ENCODE assay signal across 8 cellular contexts in the genomic region with DNA sequence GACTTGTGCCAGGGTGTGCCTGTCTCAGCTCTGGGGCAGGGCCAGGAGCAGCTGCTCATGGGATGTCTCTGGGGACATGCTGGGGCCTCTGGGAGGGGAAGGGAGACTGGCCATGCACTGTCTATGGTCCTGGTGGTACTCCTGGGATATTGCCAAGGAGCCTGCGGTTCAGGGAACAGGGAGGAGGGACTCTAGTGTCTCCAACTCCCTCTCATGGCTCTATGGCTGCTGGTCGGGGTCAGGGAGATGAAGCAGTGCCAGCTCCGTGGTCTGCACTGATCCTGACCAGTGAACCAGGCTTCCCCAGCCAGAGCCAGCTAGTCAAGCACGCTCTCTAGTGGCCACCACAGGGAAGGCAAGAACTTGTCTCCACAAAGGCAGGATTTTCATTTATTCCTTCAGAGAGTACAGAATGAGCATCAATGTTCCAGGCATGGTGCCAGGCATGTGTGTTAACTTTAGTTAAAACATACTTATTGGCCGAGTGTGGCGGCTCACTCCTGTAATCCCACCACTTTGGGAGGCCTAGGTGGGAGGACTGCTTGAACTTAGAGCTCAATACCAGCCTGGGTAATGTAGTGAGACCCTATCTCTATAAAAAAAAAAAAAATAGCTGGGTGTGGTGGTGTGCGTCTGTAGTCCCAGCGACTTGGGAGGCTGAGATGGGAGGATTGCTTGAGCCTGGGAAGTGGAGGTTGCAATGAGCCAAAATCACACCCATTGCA. TPM values are rescaled to one million over a fixed set of nuclear protein-coding genes. Genes with fewer than 3 reads are reported as not detected.
DNase-seq lines count a peak whose midpoint lies in the region; ATAC-seq and TF ChIP-seq lines count a peak whose summit lies in the region.

No MANE protein-coding gene starts in this region.

- H3K27me3 ChIP-seq in BLaER1 = no peaks in the 10 kb centered on the region

- H3K9me3 ChIP-seq in BLaER1 (no peaks in the 10 kb centered on the region), HEK293 (ENCODE audit: control insufficient read depth, insufficient read depth, low read depth, low read length) (no peaks in the 10 kb centered on the region)

- H3K4me1 ChIP-seq in BLaER1 (peaks cover 30% of the 10 kb centered on the region), HEK293 (ENCODE audit: control insufficient read depth, insufficient read depth, low read length) (peaks cover 3% of the 10 kb centered on the region; the same call in 1 of the 2 replicates)

- H3K9ac ChIP-seq in BLaER1 = no peak overlapping the region

- DNase-seq in NCI-H510A treated with DMSO at 0.1 percent for 48 hours (lab: John Stamatoyannopoulos, UW) (peak; percentile 83), cerebellum (ENCODE audit: low spot score) (peak; percentile 85), left colon (peak; percentile 78 to 86)
- peak; percentile 67 for DNase-seq in stimulated activated CD4-positive, alpha-beta T cell treated with anti-CD3 and anti-CD28 coated beads, Interleukin-4, amount 100 ng/mL, for 24 hours

- intact Hi-C loops in left colon (cut with DNase I, micrococcal nuclease) = loop anchor here (2.0 to 10.0 kb wide), 3 partner anchors 45 to 137 kb away; no protein-coding TSS in a partner anchor

- H3K36me3 ChIP-seq in BLaER1 = no peaks in the 10 kb centered on the region
- no peaks in the 10 kb centered on the region for H3K36me3 ChIP-seq in HEK293 (ENCODE audit: control insufficient read depth in 2 of 2, insufficient read depth in 1 of 2, low read length in 2 of 2)

- no peak overlapping the region for H3K4me3 ChIP-seq in BLaER1
- no peak overlapping the region for H3K4me3 ChIP-seq in HEK293 (ENCODE audit: low read depth, low read length)

- TF ChIP-seq CTCF in HEK293 (tag by site-specific recombination; IDR thresholded peaks at IDR 0.05) = peak; percentile 77

- POLR2A ChIA-PET in HEK293 (lab: Yijun Ruan, JAX) = interaction anchor here (0.8 to 1.4 kb wide), 4 partner anchors 21 to 135 kb away, joined by 3 to 7 read pairs (median 4); no protein-coding TSS in a partner anchor

- H3K27ac ChIP-seq in BLaER1 (no peak overlapping the region), HEK293 (ENCODE audit: extremely low read depth, low read depth, low read length) (no peak overlapping the region)

- no peaks in the 10 kb centered on the region for H4K20me1 ChIP-seq in BLaER1

- CTCF ChIA-PET in HEK293 (lab: Yijun Ruan, JAX) = interaction anchor here (0.6 to 7.6 kb wide), 65 partner anchors 8 to 287 kb away, joined by 3 to 329 read pairs (median 4); a partner anchor contains a TSS

- peak overlapping the region; percentile 77 for H3K4me2 ChIP-seq in BLaER1

- peak; percentile 28 to 69 for ATAC-seq in activated CD4-positive, CD25-positive, alpha-beta regulatory T cell treated with anti-CD3 and anti-CD28 coated beads, Interleukin-2, amount 50 U/mL, for 24 hours
- peak; percentile 93 for ATAC-seq in left colon
- no peak for ATAC-seq in GM19455 (IDR thresholded peaks at IDR 0.05; ENCODE audit: unreplicated experiment)

TF ChIP-seq in HEK293, 187 proteins besides CTCF, POLR2A, EP300 and RAD21:
- TF ChIP-seq ZNF791 (tag by site-specific recombination; IDR thresholded peaks at IDR 0.05) (no peak), ZNF2 (tag by site-specific recombination; IDR thresholded peaks at IDR 0.05) (peak; percentile 38; the same call in 1 of the 2 replicates), ZEB2 (tag by site-specific recombination; IDR thresholded peaks at IDR 0.05) (peak; percentile 27; the same call in 1 of the 2 replicates), ZIC2 (tag by site-specific recombination; IDR thresholded peaks at IDR 0.05) (peak; percentile 31; the same call in 1 of the 2 replicates), ZNF660 (tag by site-specific recombination; IDR thresholded peaks at IDR 0.05) (peak; percentile 92), FEZF1 (tag by site-specific recombination; IDR thresholded peaks at IDR 0.05) (peak; percentile 80), GLI4 (tag by site-specific recombination; IDR thresholded peaks at IDR 0.05) (no peak), YY2 (tag by site-specific recombination; IDR thresholded peaks at IDR 0.05) (no peak), ZNF514 (tag by site-specific recombination; IDR thresholded peaks at IDR 0.05) (no peak), ZNF394 (tag by site-specific recombination; IDR thresholded peaks at IDR 0.05; ENCODE audit: borderline replicate concordance) (0 out of 2 replicates have a peak, but pooled peaks have one; percentile 15), ZNF600 (tag by site-specific recombination; IDR thresholded peaks at IDR 0.05) (peak; percentile 92), ZBTB17 (tag by site-specific recombination; IDR thresholded peaks at IDR 0.05) (peak; percentile 71), ZSCAN30 (tag by site-specific recombination; IDR thresholded peaks at IDR 0.05) (peak; percentile 50; the same call in 1 of the 2 replicates), RBAK (tag by site-specific recombination; IDR thresholded peaks at IDR 0.05) (no peak), ZNF560 (tag by site-specific recombination; IDR thresholded peaks at IDR 0.05; ENCODE audit: borderline replicate concordance) (no peak), ZNF830 (tag by site-specific recombination; IDR thresholded peaks at IDR 0.05; ENCODE audit: low read depth) (no peak), ZNF654 (tag by site-specific recombination; IDR thresholded peaks at IDR 0.05; ENCODE audit: low read depth) (peak; percentile 92)
- TF ChIP-seq, protein P1, sequence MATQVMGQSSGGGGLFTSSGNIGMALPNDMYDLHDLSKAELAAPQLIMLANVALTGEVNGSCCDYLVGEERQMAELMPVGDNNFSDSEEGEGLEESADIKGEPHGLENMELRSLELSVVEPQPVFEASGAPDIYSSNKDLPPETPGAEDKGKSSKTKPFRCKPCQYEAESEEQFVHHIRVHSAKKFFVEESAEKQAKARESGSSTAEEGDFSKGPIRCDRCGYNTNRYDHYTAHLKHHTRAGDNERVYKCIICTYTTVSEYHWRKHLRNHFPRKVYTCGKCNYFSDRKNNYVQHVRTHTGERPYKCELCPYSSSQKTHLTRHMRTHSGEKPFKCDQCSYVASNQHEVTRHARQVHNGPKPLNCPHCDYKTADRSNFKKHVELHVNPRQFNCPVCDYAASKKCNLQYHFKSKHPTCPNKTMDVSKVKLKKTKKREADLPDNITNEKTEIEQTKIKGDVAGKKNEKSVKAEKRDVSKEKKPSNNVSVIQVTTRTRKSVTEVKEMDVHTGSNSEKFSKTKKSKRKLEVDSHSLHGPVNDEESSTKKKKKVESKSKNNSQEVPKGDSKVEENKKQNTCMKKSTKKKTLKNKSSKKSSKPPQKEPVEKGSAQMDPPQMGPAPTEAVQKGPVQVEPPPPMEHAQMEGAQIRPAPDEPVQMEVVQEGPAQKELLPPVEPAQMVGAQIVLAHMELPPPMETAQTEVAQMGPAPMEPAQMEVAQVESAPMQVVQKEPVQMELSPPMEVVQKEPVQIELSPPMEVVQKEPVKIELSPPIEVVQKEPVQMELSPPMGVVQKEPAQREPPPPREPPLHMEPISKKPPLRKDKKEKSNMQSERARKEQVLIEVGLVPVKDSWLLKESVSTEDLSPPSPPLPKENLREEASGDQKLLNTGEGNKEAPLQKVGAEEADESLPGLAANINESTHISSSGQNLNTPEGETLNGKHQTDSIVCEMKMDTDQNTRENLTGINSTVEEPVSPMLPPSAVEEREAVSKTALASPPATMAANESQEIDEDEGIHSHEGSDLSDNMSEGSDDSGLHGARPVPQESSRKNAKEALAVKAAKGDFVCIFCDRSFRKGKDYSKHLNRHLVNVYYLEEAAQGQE (tag by site-specific recombination; IDR thresholded peaks at IDR 0.05) = peak; percentile 75
- TF ChIP-seq, protein P2, sequence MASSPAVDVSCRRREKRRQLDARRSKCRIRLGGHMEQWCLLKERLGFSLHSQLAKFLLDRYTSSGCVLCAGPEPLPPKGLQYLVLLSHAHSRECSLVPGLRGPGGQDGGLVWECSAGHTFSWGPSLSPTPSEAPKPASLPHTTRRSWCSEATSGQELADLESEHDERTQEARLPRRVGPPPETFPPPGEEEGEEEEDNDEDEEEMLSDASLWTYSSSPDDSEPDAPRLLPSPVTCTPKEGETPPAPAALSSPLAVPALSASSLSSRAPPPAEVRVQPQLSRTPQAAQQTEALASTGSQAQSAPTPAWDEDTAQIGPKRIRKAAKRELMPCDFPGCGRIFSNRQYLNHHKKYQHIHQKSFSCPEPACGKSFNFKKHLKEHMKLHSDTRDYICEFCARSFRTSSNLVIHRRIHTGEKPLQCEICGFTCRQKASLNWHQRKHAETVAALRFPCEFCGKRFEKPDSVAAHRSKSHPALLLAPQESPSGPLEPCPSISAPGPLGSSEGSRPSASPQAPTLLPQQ (tag by site-specific recombination; IDR thresholded peaks at IDR 0.05) = peak; percentile 39; the same call in 1 of the 2 replicates
TF ChIP-seq in HEK293: peak in this region for 12.

RNA-seq across cellular contexts. Expression of a gene that starts 2.5 kb away (rescaled TPM):
- total RNA-seq in cerebellum (1.9 TPM), left colon (1 to 10 TPM in 1 of 2 donors, under 1 TPM in 1; 0.64 to 1.6 TPM)

RNA-seq across cellular contexts. Expression of a gene that starts 19.8 kb away (rescaled TPM):
- total RNA-seq in cerebellum (295 TPM), left colon (1,000 to 10,000 TPM; 4,322 to 5,591 TPM)

RNA-seq across cellular contexts. Expression of a gene that starts 30.3 kb away (rescaled TPM):
- total RNA-seq in cerebellum = 4.5 TPM
- 1 to 10 TPM; 3.1 to 7.0 TPM for total RNA-seq in left colon

RNA-seq across cellular contexts. Expression of a gene that starts 56.3 kb away (rescaled TPM):
- total RNA-seq in cerebellum (29.9 TPM), left colon (10 to 100 TPM in 1 of 2 donors, 1 to 10 TPM in 1; 6.9 to 18.7 TPM)

Comparison
In these comparisons a context has a peak if more than half of its experiments do, and no peak if none do; other contexts are left out.
1. RNA of a gene that starts 19.8 kb away (total RNA-seq): 4,322 to 5,591 TPM in left colon; 295 TPM in cerebellum (single experiment); every median in the first group is over 10 times any median in the second.
2. Peak in every context shown above with its lines, with median percentiles within 50 percentile points of each other: DNase-seq.